In the genomic region with DNA sequence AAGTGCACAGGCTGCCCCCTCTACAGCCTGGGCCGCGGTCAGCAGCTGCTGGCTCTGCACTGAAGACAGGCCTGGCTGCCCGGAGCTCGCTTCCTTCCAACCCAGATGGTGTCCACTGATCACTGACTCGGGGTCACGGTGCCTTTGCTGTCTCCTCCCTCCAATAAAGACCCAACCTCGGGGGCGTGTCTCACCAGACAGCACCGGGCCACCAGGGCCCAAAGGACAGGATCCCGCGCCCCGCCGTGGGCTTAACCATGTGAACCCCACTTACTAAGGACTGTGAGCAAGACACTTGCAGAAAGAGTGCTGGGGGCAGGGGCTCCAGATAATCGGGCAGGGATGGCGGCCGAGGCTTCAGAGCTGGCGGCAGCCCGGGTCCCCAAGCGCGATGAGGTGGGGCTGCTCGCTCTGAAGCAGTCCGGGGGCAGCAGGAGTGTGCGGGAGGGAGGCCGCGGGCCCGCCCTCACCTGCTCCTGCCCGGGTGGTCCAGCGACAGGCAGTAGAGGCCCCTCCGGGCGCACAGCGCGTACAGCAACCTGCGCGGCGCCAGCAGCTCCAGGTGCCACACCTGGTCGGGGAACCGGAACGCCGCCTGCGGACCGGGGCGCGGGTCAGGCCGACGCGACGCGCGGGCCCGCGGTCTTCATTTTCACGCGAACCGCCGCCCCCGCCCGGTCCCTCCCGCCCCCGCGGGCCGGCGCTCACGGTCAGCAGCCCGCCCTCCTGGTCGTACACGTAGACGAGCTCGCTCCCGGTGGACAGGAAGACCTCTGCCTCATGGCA, we compare ENCODE assay signal across 9 cellular contexts. TPM values are rescaled to one million over a fixed set of nuclear protein-coding genes. Genes with fewer than 3 reads are reported as not detected.
A peak's percentile ranks its signal among the peaks of the same experiment; 100 is the strongest.
DNase-seq lines count a peak whose midpoint lies in the region; ATAC-seq, FAIRE-seq and TF ChIP-seq lines count a peak whose summit lies in the region.
"Had no signal": no experiment of that assay in that cellular context is flagged by ENCODE, and none has a peak within 500 bp of the region (broad histone marks: within the 10 kb centered on the region; RNA-seq: fewer than 3 reads in every experiment).

No MANE protein-coding gene starts in this region.

- no peaks in the 10 kb centered on the region for H3K27me3 ChIP-seq in astrocyte (ENCODE audit: insufficient read depth, low read length)

- H3K9me3 ChIP-seq in astrocyte (ENCODE audit: insufficient read depth, low read depth, low read length) (no peaks in the 10 kb centered on the region), iPS-18c (ENCODE audit: control insufficient read depth, insufficient read depth, low read length) (peaks cover 2% of the 10 kb centered on the region)

- H3K36me3 Mint-ChIP-seq in astrocyte (ENCODE audit: low read depth, unreplicated experiment) = peaks cover 17% of the 10 kb centered on the region
- peaks cover 24% of the 10 kb centered on the region for H3K36me3 Mint-ChIP-seq in stimulated activated memory B cell treated with anti-CD40 and anti-IgM and Interleukin-4, amounts not matched to agents 10 μg/mL and 1 μg/mL and 100 μg/mL, for 72 hours

- H3K4me1 ChIP-seq in astrocyte (ENCODE audit: insufficient read depth, low read length) = peaks cover 43% of the 10 kb centered on the region

- peak overlapping the region; percentile 67 for H2AFZ ChIP-seq in astrocyte (ENCODE audit: low read depth, low read length)

- H3K4me3 ChIP-seq in Jurkat, Clone E6-1 (ENCODE audit: low read length) = peak overlapping the region; percentile 82
- H3K4me3 ChIP-seq in astrocyte (ENCODE audit: insufficient read depth, low read depth, low read length) (peak overlapping the region; percentile 81), iPS-18c (ENCODE audit: insufficient read depth, low read depth, low read length) (peak overlapping the region; percentile 92)

- peak overlapping the region; percentile 69 for H3K27ac ChIP-seq in astrocyte (ENCODE audit: low read depth, low read length)

- no peaks in the 10 kb centered on the region for H3K27me3 Mint-ChIP-seq in astrocyte (ENCODE audit: low read depth, unreplicated experiment)
- no peaks in the 10 kb centered on the region for H3K27me3 Mint-ChIP-seq in stimulated activated memory B cell treated with anti-CD40 and anti-IgM and Interleukin-4, amounts not matched to agents 10 μg/mL and 1 μg/mL and 100 μg/mL, for 72 hours

- no peak for FAIRE-seq in astrocyte (lab: Jason Lieb, UNC)
- FAIRE-seq: islet of Langerhans had no signal

- peak; percentile 17 for DNase-seq in activated naive CD4-positive, alpha-beta T cell treated with Interleukin-2 at 50 U/mL for 16 hours
- no peak for DNase-seq in activated naive CD4-positive, alpha-beta T cell (lab: John Stamatoyannopoulos, UW)
- no peak for DNase-seq in Jurkat, Clone E6-1 (ENCODE audit: low read depth, low spot score)
- DNase-seq in astrocyte (ENCODE audit: low read depth) (no peak), SIG-M5 (lab: John Stamatoyannopoulos, UW) (no peak)

- peaks cover 38% of the 10 kb centered on the region for H3K4me1 Mint-ChIP-seq in astrocyte (ENCODE audit: low read depth, unreplicated experiment)
- peaks cover 53% of the 10 kb centered on the region for H3K4me1 Mint-ChIP-seq in stimulated activated memory B cell treated with anti-CD40 and anti-IgM and Interleukin-4, amounts not matched to agents 10 μg/mL and 1 μg/mL and 100 μg/mL, for 72 hours

- peaks cover 5% of the 10 kb centered on the region for H3K36me3 ChIP-seq in astrocyte (ENCODE audit: insufficient read depth, low read length)

- H3K9ac ChIP-seq in astrocyte (ENCODE audit: low read length) = peak overlapping the region; percentile 89

- no peak for ATAC-seq in stimulated activated memory B cell treated with anti-CD40 and anti-IgM and Interleukin-4, amounts not matched to agents 10 μg/mL and 1 μg/mL and 100 μg/mL, for 72 hours
- ATAC-seq in HG02870 (IDR thresholded peaks at IDR 0.05; ENCODE audit: unreplicated experiment) = no peak

- peak overlapping the region; percentile 81 for H3K27ac Mint-ChIP-seq in astrocyte (ENCODE audit: unreplicated experiment)
- peak overlapping the region; percentile 93 for H3K27ac Mint-ChIP-seq in stimulated activated memory B cell treated with anti-CD40 and anti-IgM and Interleukin-4, amounts not matched to agents 10 μg/mL and 1 μg/mL and 100 μg/mL, for 72 hours

- H3K4me2 ChIP-seq in astrocyte (ENCODE audit: low read length) = peak overlapping the region; percentile 98

- TF ChIP-seq CTCF in astrocyte (IDR thresholded peaks at IDR 0.05; ENCODE audit: insufficient read depth, low read depth, low read length) = no peak

- peaks cover 58% of the 10 kb centered on the region for H3K79me2 ChIP-seq in astrocyte (ENCODE audit: insufficient read depth, low read length)

- H3K4me3 Mint-ChIP-seq in astrocyte (ENCODE audit: unreplicated experiment) = peak overlapping the region; percentile 90
- H3K4me3 Mint-ChIP-seq in stimulated activated memory B cell treated with anti-CD40 and anti-IgM and Interleukin-4, amounts not matched to agents 10 μg/mL and 1 μg/mL and 100 μg/mL, for 72 hours = peak overlapping the region; percentile 96

- peaks cover 54% of the 10 kb centered on the region for H4K20me1 ChIP-seq in astrocyte (ENCODE audit: insufficient read depth, low read length)

- no peaks in the 10 kb centered on the region for H3K9me3 Mint-ChIP-seq in astrocyte (ENCODE audit: unreplicated experiment)
- H3K9me3 Mint-ChIP-seq in stimulated activated memory B cell treated with anti-CD40 and anti-IgM and Interleukin-4, amounts not matched to agents 10 μg/mL and 1 μg/mL and 100 μg/mL, for 72 hours = no peaks in the 10 kb centered on the region

RNA-seq across cellular contexts. Expression of a gene that starts 0.5 kb away (rescaled TPM):
- polyA plus RNA-seq in Jurkat, Clone E6-1 (2012; ENCODE audit: insufficient read depth, insufficient read length) = 26.1 TPM
- total RNA-seq in astrocyte = 35.8 and 38.9 TPM in 2 replicates

RNA-seq across cellular contexts. Expression of a gene that starts 23.5 kb away (rescaled TPM):
- polyA plus RNA-seq in Jurkat, Clone E6-1 (2012; ENCODE audit: insufficient read depth, insufficient read length) = not detected
- total RNA-seq in astrocyte = 5.6 and 8.0 TPM in 2 replicates

RNA-seq across cellular contexts. Expression of a gene that starts 39.1 kb away (rescaled TPM):
- polyA plus RNA-seq in Jurkat, Clone E6-1 (2012; ENCODE audit: insufficient read depth, insufficient read length) = 2,303 TPM
- total RNA-seq in astrocyte = 7,049 and 7,369 TPM in 2 replicates
